In the genomic region with DNA sequence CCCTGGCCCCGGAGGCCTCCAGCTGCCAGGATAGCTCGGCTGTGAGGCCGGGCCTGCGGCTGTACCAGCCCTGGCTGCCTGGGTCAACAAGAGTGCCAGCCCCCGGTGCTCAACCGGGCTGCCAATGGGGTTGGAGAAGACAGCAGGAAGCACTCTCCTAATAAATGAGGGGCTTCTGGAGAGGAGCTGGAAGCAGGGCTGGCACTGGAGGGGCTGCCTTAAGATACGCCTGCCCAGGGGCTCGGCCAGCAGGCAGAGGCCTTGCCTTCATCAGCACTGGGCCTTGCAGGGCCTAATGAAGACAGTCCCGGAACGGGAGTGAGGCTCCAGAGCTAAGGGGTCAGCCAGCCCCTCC, we compare ENCODE assay signal across 9 cellular contexts.
A peak's percentile ranks its signal among the peaks of the same experiment; 100 is the strongest.
DNase-seq lines count a peak whose midpoint lies in the region; ATAC-seq and TF ChIP-seq lines count a peak whose summit lies in the region.
"Had no signal": no experiment of that assay in that cellular context is flagged by ENCODE, and none has a peak within 500 bp of the region (broad histone marks: within the 10 kb centered on the region; RNA-seq: fewer than 3 reads in every experiment).

No MANE protein-coding gene starts in this region.

- no TSS peak for BruUV-seq in Panc1 (replicated peaks; lab: Mats Ljungman, UMichigan)

- no peaks in the 10 kb centered on the region for H3K9me3 Mint-ChIP-seq in stimulated activated memory B cell treated with anti-CD40 and anti-IgM and Interleukin-4, amounts not matched to agents 10 μg/mL and 1 μg/mL and 100 μg/mL, for 72 hours

- H3K36me3 ChIP-seq in Panc1 (ENCODE audit: control insufficient read depth, insufficient read depth, low read length) = no peaks in the 10 kb centered on the region

- H3K27me3 ChIP-seq in Panc1 (ENCODE audit: control insufficient read depth, insufficient read depth, low read length) (peaks cover 17% of the 10 kb centered on the region), layer of hippocampus (ENCODE audit: control insufficient read depth, insufficient read depth, low read length) (no peaks in the 10 kb centered on the region)

- H3K9me3 ChIP-seq in Panc1 (ENCODE audit: control insufficient read depth, insufficient read depth, low read depth, low read length) = no peaks in the 10 kb centered on the region

- intact Hi-C loops in Panc1 (cut with micrococcal nuclease; ENCODE audit: unreplicated experiment) (loop anchor here (10.0 kb wide), 1 partner anchor 167 kb away; no protein-coding TSS in a partner anchor), Right ventricle myocardium inferior (cut with DNase I) (no loop called here)

- H3K27me3 Mint-ChIP-seq in stimulated activated memory B cell treated with anti-CD40 and anti-IgM and Interleukin-4, amounts not matched to agents 10 μg/mL and 1 μg/mL and 100 μg/mL, for 72 hours = peaks cover 57% of the 10 kb centered on the region

- POLR2A ChIA-PET in Panc1 (lab: Charles Lee) = no interaction called here
- POLR2A ChIA-PET in GM10248 (lab: Yijun Ruan, JAX) = no interaction called here

- ATAC-seq in GM21786 (IDR thresholded peaks at IDR 0.05; ENCODE audit: unreplicated experiment) (peak; percentile 4), Panc1 (0 out of 2 replicates have a peak, but pooled peaks have one; percentile 10), Right ventricle myocardium inferior (no peak)
- no peak for ATAC-seq in stimulated activated memory B cell treated with anti-CD40 and anti-IgM and Interleukin-4, amounts not matched to agents 10 μg/mL and 1 μg/mL and 100 μg/mL, for 72 hours

- no peak overlapping the region for H3K27ac Mint-ChIP-seq in stimulated activated memory B cell treated with anti-CD40 and anti-IgM and Interleukin-4, amounts not matched to agents 10 μg/mL and 1 μg/mL and 100 μg/mL, for 72 hours

- no peak overlapping the region for H3K27ac ChIP-seq in Panc1 (ENCODE audit: low read length)
- H3K27ac ChIP-seq in layer of hippocampus (ENCODE audit: low read depth, low read length) = peak overlapping the region; percentile 62
- no peak overlapping the region for H3K27ac ChIP-seq in skin epidermis
- H3K27ac ChIP-seq: epithelial cell of prostate had no signal

- CTCF ChIA-PET in Panc1 (lab: Charles Lee) = interaction anchor here (1.0 to 1.1 kb wide), 2 partner anchors 135 to 444 kb away, joined by 3 to 4 read pairs; no protein-coding TSS in a partner anchor
- CTCF ChIA-PET in GM10248 (lab: Yijun Ruan, JAX) = interaction anchor here (0.7 to 2.6 kb wide), 37 partner anchors 9 to 728 kb away, joined by 3 to 12 read pairs (median 3); no protein-coding TSS in a partner anchor

- H3K4me3 ChIP-seq in Panc1 (ENCODE audit: low read depth in 2 of 2, low read length in 2 of 2) (peak overlapping the region in 1 of 2 experiments; percentile 55; a peak in 1 of 4 replicates), skin epidermis (peak overlapping the region in 5 of 7 experiments; percentile 21 to 43 (median 32))

- DNase-seq in Panc1 (ENCODE audit: low read depth, low spot score) (no peak), GM10248 (ENCODE audit: extremely low spot score) (no peak), NCI-H2107 treated with DMSO at 0.1 percent for 48 hours (lab: John Stamatoyannopoulos, UW; ENCODE audit: unreplicated experiment) (no peak), Right ventricle myocardium inferior (ENCODE audit: missing footprints) (no peak)

- H3K4me3 Mint-ChIP-seq in stimulated activated memory B cell treated with anti-CD40 and anti-IgM and Interleukin-4, amounts not matched to agents 10 μg/mL and 1 μg/mL and 100 μg/mL, for 72 hours = no peak overlapping the region

- no peaks in the 10 kb centered on the region for H3K4me1 Mint-ChIP-seq in stimulated activated memory B cell treated with anti-CD40 and anti-IgM and Interleukin-4, amounts not matched to agents 10 μg/mL and 1 μg/mL and 100 μg/mL, for 72 hours

- H3K36me3 Mint-ChIP-seq in stimulated activated memory B cell treated with anti-CD40 and anti-IgM and Interleukin-4, amounts not matched to agents 10 μg/mL and 1 μg/mL and 100 μg/mL, for 72 hours = no peaks in the 10 kb centered on the region

- 0 out of 2 replicates have a peak, but pooled peaks cover 2% of the 10 kb centered on the region for H3K4me1 ChIP-seq in Panc1 (ENCODE audit: control insufficient read depth, insufficient read depth, low read length)

- TF ChIP-seq CTCF in Panc1 (IDR thresholded peaks at IDR 0.05) (peak; percentile 70), GM10248 (IDR thresholded peaks at IDR 0.05; ENCODE audit: control extremely low read depth, extremely low read depth, low read depth, missing control alignments) (no peak)

- in situ Hi-C loops in Panc1 (cut with HindIII; ENCODE audit: low pct_unique_long_range_greater_than_20kb, low sequenced_read_pairs) = no loop called here

Comparison
In these comparisons a context has a peak if more than half of its experiments do, and no peak if none do; other contexts are left out.
1. ATAC-seq: peak in GM21786 (single experiment) and Panc1 (single experiment); none in stimulated activated memory B cell treated with anti-CD40 and anti-IgM and Interleukin-4, amounts not matched to agents 10 μg/mL and 1 μg/mL and 100 μg/mL, for 72 hours (single experiment) and Right ventricle myocardium inferior (single experiment).